In genomic region chr21:17651526-17651925, GRCh38 we compare ENCODE assay signal across 8 cellular contexts.
"Had no signal": no experiment of that assay in that cellular context is flagged by ENCODE, and none has a peak within 500 bp of the region (broad histone marks: within the 10 kb centered on the region; RNA-seq: fewer than 3 reads in every experiment).

No MANE protein-coding gene starts in this region.

- H3K9me3 ChIP-seq: HAP-1 had no signal

- H3K4me2 ChIP-seq: GM23338, KMS-11 had no signal

- ATAC-seq: GM23338, HCT116 had no signal

- DNase-seq: H7, HFFc6, KBM-7 had no signal

- H3K4me1 Mint-ChIP-seq: GM23338 had no signal

- H3K36me3 ChIP-seq: HAP-1 had no signal

- H3K9ac ChIP-seq: KMS-11 had no signal

- H3K27ac Mint-ChIP-seq: GM23338, HFFc6 had no signal

- H3K9me3 Mint-ChIP-seq: HFFc6 had no signal

- H3K4me3 Mint-ChIP-seq: GM23338, HFFc6 had no signal

- FAIRE-seq: HTR-8/SVneo had no signal

- H2AFZ ChIP-seq: GM23338 had no signal

- H3K4me3 ChIP-seq: GM23338, HAP-1 had no signal

- H3K27ac ChIP-seq: KMS-11 had no signal
